21 cellular contexts compared by ENCODE assay signal in genomic region chr2:194992648-194993047, GRCh38.
"Had no signal": no experiment of that assay in that cellular context is flagged by ENCODE, and none has a peak within 500 bp of the region (broad histone marks: within the 10 kb centered on the region; RNA-seq: fewer than 3 reads in every experiment).

No MANE protein-coding gene starts in this region.

- H3K4me1 ChIP-seq: left lung, lower lobe of right lung, pancreas, prostate gland, spleen, tibial nerve, upper lobe of left lung had no signal

- DNase-seq: hippocampal formation; left colon; left lung; lower lobe of right lung; mammary epithelial cell; mesenchymal stem cell; naive thymus-derived CD8-positive, alpha-beta T cell; nucleus accumbens; pancreas; posterior cingulate gyrus; retina; right cardiac atrium; small intestine; spleen; stimulated activated CD4-positive, alpha-beta T cell treated with anti-CD3 and anti-CD28 coated beads, Interleukin-4, amount 100 ng/mL, for 24 hours; stimulated activated naive CD4-positive, alpha-beta T cell; upper lobe of left lung had no signal

- H3K27ac ChIP-seq: left lung, lower lobe of right lung, pancreas, prostate gland, spleen, tibial nerve, upper lobe of left lung had no signal

- H3K36me3 ChIP-seq: left lung, lower lobe of right lung, pancreas, prostate gland, spleen, tibial nerve, upper lobe of left lung had no signal

- H3K4me3 ChIP-seq: left lung, lower lobe of right lung, pancreas, prostate gland, spleen, tibial nerve, upper lobe of left lung had no signal

- H3K27me3 ChIP-seq: left lung, pancreas, spleen, tibial nerve, upper lobe of left lung had no signal

- H3K9me3 ChIP-seq: left lung, lower lobe of right lung, pancreas, prostate gland, spleen, tibial nerve, upper lobe of left lung had no signal

- ATAC-seq: left colon; left lung; lower lobe of right lung; naive thymus-derived CD8-positive, alpha-beta T cell; pancreas; right cardiac atrium; sciatic nerve; stimulated activated effector memory CD8-positive, alpha-beta T cell treated with anti-CD3 and anti-CD28 coated beads, Interleukin-12 subunit alpha, Interleukin-12 subunit beta, amount 100 ng/mL, for 72 hours had no signal
